In the genomic region with DNA sequence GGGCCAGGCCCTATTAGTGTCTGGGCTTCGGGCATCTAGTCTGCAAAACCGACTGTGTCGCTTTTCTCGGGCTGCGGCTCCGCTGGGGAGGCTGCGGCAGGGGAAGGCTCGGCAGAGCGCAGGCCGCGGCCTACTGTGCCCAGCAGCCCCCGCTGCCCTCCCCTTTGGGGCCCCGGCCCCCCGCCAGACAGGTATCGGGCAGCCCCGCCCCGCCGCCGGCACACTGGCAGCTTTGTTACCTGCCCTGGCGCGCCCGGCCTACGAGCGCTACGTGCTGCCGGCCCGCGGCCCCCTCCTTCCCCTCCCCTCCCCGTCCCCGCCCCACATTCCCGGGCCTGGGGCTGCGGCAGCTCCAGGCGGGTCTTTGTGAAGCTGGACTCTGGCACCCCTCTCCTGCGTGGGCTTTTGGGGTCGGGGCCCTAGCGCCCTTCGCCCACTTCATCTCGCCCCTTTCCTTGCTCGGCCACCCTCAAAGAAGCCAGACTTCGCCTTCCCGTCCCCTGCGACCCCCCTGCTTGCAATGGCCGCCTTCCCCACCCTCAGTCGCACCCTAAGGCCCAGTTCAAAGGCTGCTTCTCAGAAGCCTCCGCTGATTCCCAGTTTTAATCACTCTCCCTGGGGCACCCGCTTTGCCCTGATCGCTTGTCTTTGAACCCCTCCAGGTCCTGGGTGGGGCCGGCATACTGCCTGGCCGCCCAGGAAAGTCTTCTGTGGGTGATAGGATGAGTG, we compare ENCODE assay signal across 15 cellular contexts. TPM values are rescaled to one million over a fixed set of nuclear protein-coding genes. Genes with fewer than 3 reads are reported as not detected.
DNase-seq lines count a peak whose midpoint lies in the region; ATAC-seq and TF ChIP-seq lines count a peak whose summit lies in the region.
"Had no signal": no experiment of that assay in that cellular context is flagged by ENCODE, and none has a peak within 500 bp of the region (broad histone marks: within the 10 kb centered on the region; RNA-seq: fewer than 3 reads in every experiment).

No MANE protein-coding gene starts in this region.

- H3K4me3 Mint-ChIP-seq in nephron: peak overlapping the region in 2 of 3 experiments; percentile 43 to 45
- H3K4me3 Mint-ChIP-seq: activated naive CD8-positive, alpha-beta T cell treated with anti-CD3 and anti-CD28 coated beads, Interleukin-2, amount 50 U/mL, for 24 hours; IgD-negative memory B cell; T-helper 1 cell treated with Interleukin-12 subunit alpha and Interleukin-12 subunit beta and Interleukin-4 antibody, amounts not matched to agents 30 μg/mL and 1 μg/mL, for 36 hours had no signal

- H3K27ac ChIP-seq in esophagus squamous epithelium: peak overlapping the region; percentile 35 to 83 (median 80)
- peak overlapping the region; percentile 74 for H3K27ac ChIP-seq in vagina

- TF ChIP-seq POLR2A in esophagus squamous epithelium (IDR thresholded peaks at IDR 0.05) (no peak), vagina (IDR thresholded peaks at IDR 0.05) (no peak)

- peaks cover 0 to 28% (median 0%) of the 10 kb centered on the region in 4 donors for H3K27me3 ChIP-seq in esophagus squamous epithelium
- H3K27me3 ChIP-seq in vagina: no peaks in the 10 kb centered on the region

- 59 to 60% methylated on average over 2 to 17 of the region's 49 CpGs for WGBS in esophagus squamous epithelium, 2 donors

- H3K27me3 Mint-ChIP-seq in nephron (ENCODE audit: low read depth): peaks cover 7% of the 10 kb centered on the region

- peak overlapping the region; percentile 62 to 95 (median 88) for H3K27ac Mint-ChIP-seq in nephron
- H3K27ac Mint-ChIP-seq: activated naive CD8-positive, alpha-beta T cell treated with anti-CD3 and anti-CD28 coated beads, Interleukin-2, amount 50 U/mL, for 24 hours; T-helper 1 cell treated with Interleukin-12 subunit alpha and Interleukin-12 subunit beta and Interleukin-4 antibody, amounts not matched to agents 30 μg/mL and 1 μg/mL, for 36 hours had no signal

- no peak for ATAC-seq in GM18907 (IDR thresholded peaks at IDR 0.05; ENCODE audit: unreplicated experiment)
- ATAC-seq: activated naive CD8-positive, alpha-beta T cell treated with anti-CD3 and anti-CD28 coated beads, Interleukin-2, amount 50 U/mL, for 24 hours had no signal

- no peaks in the 10 kb centered on the region for H3K36me3 ChIP-seq in esophagus squamous epithelium
- no peaks in the 10 kb centered on the region for H3K36me3 ChIP-seq in vagina

- H3K9me3 ChIP-seq in esophagus squamous epithelium (no peaks in the 10 kb centered on the region), vagina (no peaks in the 10 kb centered on the region)

- no peak for TF ChIP-seq CTCF in esophagus squamous epithelium (IDR thresholded peaks at IDR 0.05)
- no peak for TF ChIP-seq CTCF in nephron (IDR thresholded peaks at IDR 0.05; ENCODE audit: unreplicated experiment in 3 of 3)
- no peak for TF ChIP-seq CTCF in vagina (IDR thresholded peaks at IDR 0.05)

- intact Hi-C loops in esophagus squamous epithelium (cut with DNase I): no loop called here
- intact Hi-C loops in vagina (cut with DNase I): no loop called here

- H3K4me1 ChIP-seq in esophagus squamous epithelium (peaks cover 14 to 46% (median 16%) of the 10 kb centered on the region in 3 donors), vagina (peaks cover 10% of the 10 kb centered on the region)

- peaks cover 15% of the 10 kb centered on the region for H3K4me1 Mint-ChIP-seq in nephron
- H3K4me1 Mint-ChIP-seq: activated naive CD8-positive, alpha-beta T cell treated with anti-CD3 and anti-CD28 coated beads, Interleukin-2, amount 50 U/mL, for 24 hours had no signal

- no peaks in the 10 kb centered on the region for H3K36me3 Mint-ChIP-seq in nephron (ENCODE audit: low read depth)
- H3K36me3 Mint-ChIP-seq: IgD-negative memory B cell had no signal

- DNase-seq in NCI-H510A (lab: John Stamatoyannopoulos, UW) (peak; percentile 39), NCI-H510A treated with DMSO at 0.1 percent for 48 hours (lab: John Stamatoyannopoulos, UW) (no peak), esophagus squamous epithelium (lab: John Stamatoyannopoulos, UW) (no peak), vagina (ENCODE audit: extremely low spot score in 2 of 2) (no peak), NCI-H1105 treated with DMSO at 0.1 percent for 48 hours (lab: John Stamatoyannopoulos, UW) (no peak)
- DNase-seq in stimulated activated CD4-positive, alpha-beta T cell treated with anti-CD3 and anti-CD28 coated beads, Interleukin-15, amount 100 ng/mL, for 24 hours: no peak
- DNase-seq: activated CD4-positive, alpha-beta T cell treated with anti-CD3 and anti-CD28 coated beads for 4 hours; activated naive CD8-positive, alpha-beta T cell treated with anti-CD3 and anti-CD28 coated beads, Interleukin-2, amount 50 U/mL, for 24 hours; COR-L47; NCI-H1092 treated with DMSO at 0.1 percent for 48 hours; NCI-H524 treated with DMSO at 0.1 percent for 48 hours had no signal

- H3K9me3 Mint-ChIP-seq in nephron: no peaks in the 10 kb centered on the region
- H3K9me3 Mint-ChIP-seq: activated naive CD8-positive, alpha-beta T cell treated with anti-CD3 and anti-CD28 coated beads, Interleukin-2, amount 50 U/mL, for 24 hours; IgD-negative memory B cell; T-helper 1 cell treated with Interleukin-12 subunit alpha and Interleukin-12 subunit beta and Interleukin-4 antibody, amounts not matched to agents 30 μg/mL and 1 μg/mL, for 36 hours had no signal

- H3K4me3 ChIP-seq in esophagus squamous epithelium (peak overlapping the region; percentile 9 to 46 (median 30)), vagina (no peak overlapping the region)

RNA-seq across cellular contexts. Expression of gene SLC2A1, which starts 48.9 kb away (rescaled TPM):
- total RNA-seq in esophagus squamous epithelium (100 to 1,000 TPM; 238 to 883 (median 448) TPM), vagina (286 TPM)

Comparison
In these comparisons a context has a peak if more than half of its experiments do, and no peak if none do; other contexts are left out.
1. H3K4me3 ChIP-seq: peak in esophagus squamous epithelium (4 of 4); none in vagina (0 of 2).